Comparison of ENCODE assay signal across 8 cellular contexts in genomic region chr1:18955116-18955441, GRCh38. TPM values are rescaled to one million over a fixed set of nuclear protein-coding genes. Genes with fewer than 3 reads are reported as not detected.
DNase-seq lines count a peak whose midpoint lies in the region; ATAC-seq, FAIRE-seq and TF ChIP-seq lines count a peak whose summit lies in the region.

No MANE protein-coding gene starts in this region.

- peak overlapping the region; percentile 75 for H3K4me3 ChIP-seq in GM12875 (ENCODE audit: low read depth, low read length)
- peak overlapping the region; percentile 96 for H3K4me3 ChIP-seq in skeletal muscle satellite cell (ENCODE audit: low read length)

- H3K9me3 Mint-ChIP-seq in activated B cell treated with CpG ODN at 0.5 μM for 24 hours = no peaks in the 10 kb centered on the region
- peaks cover 11% of the 10 kb centered on the region for H3K9me3 Mint-ChIP-seq in glutamatergic neuron (ENCODE audit: unreplicated experiment)

- no peak for ATAC-seq in activated B cell treated with CpG ODN at 0.5 μM for 24 hours (ENCODE audit: low read depth)

- POLR2A ChIA-PET in activated B cell treated with CpG ODN at 0.5 μM for 24 hours (lab: Charles Lee) = interaction anchor here (0.5 to 2.3 kb wide), 7 partner anchors 9 to 1829 kb away, joined by 3 to 14 read pairs (median 6); no protein-coding TSS in a partner anchor

- peak overlapping the region; percentile 95 for H3K4me2 ChIP-seq in skeletal muscle satellite cell (ENCODE audit: low read length)

- intact Hi-C loops in activated B cell treated with CpG ODN at 0.5 μM for 24 hours (cut with micrococcal nuclease) = no loop called here

- peak overlapping the region; percentile 82 for H3K9ac ChIP-seq in skeletal muscle satellite cell (ENCODE audit: low read depth, low read length)

- peak overlapping the region; percentile 85 for H3K4me3 Mint-ChIP-seq in activated B cell treated with CpG ODN at 0.5 μM for 24 hours
- peak overlapping the region; percentile 94 for H3K4me3 Mint-ChIP-seq in glutamatergic neuron (ENCODE audit: unreplicated experiment)

- H3K4me1 Mint-ChIP-seq in activated B cell treated with CpG ODN at 0.5 μM for 24 hours = peaks cover 64% of the 10 kb centered on the region
- H3K4me1 Mint-ChIP-seq in glutamatergic neuron (ENCODE audit: low read depth, unreplicated experiment) = peaks cover 25% of the 10 kb centered on the region

- FAIRE-seq in GM12891 (lab: Jason Lieb, UNC) = no peak

- CTCF ChIA-PET in activated B cell treated with CpG ODN at 0.5 μM for 24 hours (lab: Charles Lee) = interaction anchor here (2.6 to 12.1 kb wide), 2 partner anchors 17 to 45 kb away, joined by 11 to 190 read pairs; no protein-coding TSS in a partner anchor

- no peaks in the 10 kb centered on the region for H3K36me3 ChIP-seq in skeletal muscle satellite cell (ENCODE audit: insufficient read depth, low read length)

- peaks cover 14% of the 10 kb centered on the region for H3K27me3 ChIP-seq in skeletal muscle satellite cell (ENCODE audit: control insufficient read depth, insufficient read depth, low read length)

- H3K9me3 ChIP-seq in skeletal muscle satellite cell (replicated peaks; ENCODE audit: low read length) = no peaks in the 10 kb centered on the region

- DNase-seq in activated B cell treated with CpG ODN at 0.5 μM for 24 hours = no peak
- DNase-seq in glutamatergic neuron = no peak
- DNase-seq in NCI-H2107 treated with DMSO at 0.1 percent for 48 hours (lab: John Stamatoyannopoulos, UW; ENCODE audit: unreplicated experiment) = no peak
- DNase-seq in cerebellar nuclear complex (lab: John Stamatoyannopoulos, UW) = no peak
- no peak for DNase-seq in NCI-H1105 treated with DMSO at 0.1 percent for 48 hours (lab: John Stamatoyannopoulos, UW)
- no peak for DNase-seq in GM12891 (ENCODE audit: insufficient read length, low spot score)

- H3K36me3 Mint-ChIP-seq in activated B cell treated with CpG ODN at 0.5 μM for 24 hours (ENCODE audit: low read depth) (no peaks in the 10 kb centered on the region), glutamatergic neuron (ENCODE audit: unreplicated experiment) (peaks cover 6% of the 10 kb centered on the region)

- H3K27ac Mint-ChIP-seq in activated B cell treated with CpG ODN at 0.5 μM for 24 hours = peak overlapping the region; percentile 72
- peak overlapping the region; percentile 93 for H3K27ac Mint-ChIP-seq in glutamatergic neuron (ENCODE audit: unreplicated experiment)

- H3K27me3 Mint-ChIP-seq in activated B cell treated with CpG ODN at 0.5 μM for 24 hours (peaks cover 8% of the 10 kb centered on the region), glutamatergic neuron (ENCODE audit: unreplicated experiment) (peaks cover 16% of the 10 kb centered on the region)

- TF ChIP-seq CTCF in GM12875 (IDR thresholded peaks at IDR 0.05; ENCODE audit: borderline replicate concordance, insufficient read depth, low read depth, low read length) (no peak), activated B cell treated with CpG ODN at 0.5 μM for 24 hours (IDR thresholded peaks at IDR 0.05) (no peak), glutamatergic neuron (IDR thresholded peaks at IDR 0.05; ENCODE audit: partially characterized antibody, unreplicated experiment) (no peak)

- no peak for TF ChIP-seq POLR2A in GM12891 (IDR thresholded peaks at IDR 0.05; ENCODE audit: low read depth, low read length)

- H3K4me1 ChIP-seq in skeletal muscle satellite cell (ENCODE audit: control insufficient read depth, insufficient read depth, low read length) = peaks cover 43% of the 10 kb centered on the region

TF ChIP-seq in GM12891, 5 proteins besides CTCF, POLR2A, EP300 and RAD21:
- no peak for TF ChIP-seq POLR2AphosphoS5 (IDR thresholded peaks at IDR 0.05; ENCODE audit: low read depth, low read length)
- no peak for TF ChIP-seq TAF1 (IDR thresholded peaks at IDR 0.05; ENCODE audit: low read depth, low read length)
- TF ChIP-seq POU2F2 (IDR thresholded peaks at IDR 0.05; ENCODE audit: low read depth, low read length) = no peak

RNA-seq across cellular contexts. Expression of gene IFFO2, which starts 1.4 kb away (rescaled TPM):
- total RNA-seq in activated B cell treated with CpG ODN at 0.5 μM for 24 hours (13.0 and 13.6 TPM in 2 replicates), glutamatergic neuron (ENCODE audit: unreplicated experiment) (107 TPM)
- 6.3 and 9.0 TPM in 2 replicates for total RNA-seq in skeletal muscle satellite cell (2012; rRNA removed)
- 8.1 TPM for polyA plus RNA-seq in GM12891 (2012; ENCODE audit: low read depth, missing spikeins)

RNA-seq across cellular contexts. Expression of gene ALDH4A1, which starts 52.7 kb away (rescaled TPM):
- total RNA-seq in activated B cell treated with CpG ODN at 0.5 μM for 24 hours (6.5 and 7.1 TPM in 2 replicates), glutamatergic neuron (ENCODE audit: unreplicated experiment) (28.9 TPM)
- total RNA-seq in skeletal muscle satellite cell (2012; rRNA removed) = 7.0 and 8.1 TPM in 2 replicates
- 8.5 TPM for polyA plus RNA-seq in GM12891 (2012; ENCODE audit: low read depth, missing spikeins)
